In genomic region chr17:62931101-62931500, GRCh38 we compare ENCODE assay signal across 23 cellular contexts.
"Had no signal": no experiment of that assay in that cellular context is flagged by ENCODE, and none has a peak within 500 bp of the region (broad histone marks: within the 10 kb centered on the region; RNA-seq: fewer than 3 reads in every experiment).

No MANE protein-coding gene starts in this region.

- H3K9me3 Mint-ChIP-seq: activated CD4-positive, alpha-beta memory T cell treated with anti-CD3 and anti-CD28 coated beads, Interleukin-2, amount 10 ng/mL, durations not matched to agents 7 days and 5 days; activated CD4-positive, alpha-beta T cell treated with anti-CD3 and anti-CD28 coated beads, Interleukin-2, amount 10 ng/mL, durations not matched to agents 24 days and 14 days; activated naive CD4-positive, alpha-beta T cell treated with anti-CD3 and anti-CD28 coated beads for 36 hours; activated naive CD8-positive, alpha-beta T cell treated with anti-CD3 and anti-CD28 coated beads, Interleukin-2, amount 10 ng/mL, durations not matched to agents 7 days and 5 days; activated T-cell treated with anti-CD3 and anti-CD28 coated beads, Interleukin-2, amount 50 U/mL, for 72 hours; naive thymus-derived CD4-positive, alpha-beta T cell; neural crest cell; stimulated activated effector memory CD8-positive, alpha-beta T cell treated with anti-CD3 and anti-CD28 coated beads, Interleukin-12 subunit alpha, Interleukin-12 subunit beta, amount 100 ng/mL, for 72 hours; stimulated activated naive CD8-positive, alpha-beta T cell treated with anti-CD3 and anti-CD28 coated beads, Interleukin-15, amount 100 ng/mL, for 72 hours had no signal

- H3K4me3 Mint-ChIP-seq: activated CD4-positive, alpha-beta memory T cell treated with anti-CD3 and anti-CD28 coated beads, Interleukin-2, amount 10 ng/mL, durations not matched to agents 7 days and 5 days; activated CD4-positive, alpha-beta T cell treated with anti-CD3 and anti-CD28 coated beads, Interleukin-2, amount 10 ng/mL, durations not matched to agents 24 days and 14 days; activated naive CD4-positive, alpha-beta T cell treated with anti-CD3 and anti-CD28 coated beads for 36 hours; activated naive CD8-positive, alpha-beta T cell treated with anti-CD3 and anti-CD28 coated beads, Interleukin-2, amount 10 ng/mL, durations not matched to agents 7 days and 5 days; activated T-cell treated with anti-CD3 and anti-CD28 coated beads, Interleukin-2, amount 50 U/mL, for 72 hours; naive thymus-derived CD4-positive, alpha-beta T cell; neural crest cell; stimulated activated effector memory CD8-positive, alpha-beta T cell treated with anti-CD3 and anti-CD28 coated beads, Interleukin-12 subunit alpha, Interleukin-12 subunit beta, amount 100 ng/mL, for 72 hours; stimulated activated naive CD8-positive, alpha-beta T cell treated with anti-CD3 and anti-CD28 coated beads, Interleukin-15, amount 100 ng/mL, for 72 hours had no signal

- ATAC-seq: activated T-cell treated with anti-CD3 and anti-CD28 coated beads, Interleukin-2, amount 50 U/mL, for 72 hours; body of pancreas; esophagus mucosa; gastroesophageal sphincter; heart left ventricle; lower lobe of right lung; naive thymus-derived CD4-positive, alpha-beta T cell; right lobe of liver; stimulated activated effector memory CD8-positive, alpha-beta T cell treated with anti-CD3 and anti-CD28 coated beads, Interleukin-12 subunit alpha, Interleukin-12 subunit beta, amount 100 ng/mL, for 72 hours; stimulated activated naive CD8-positive, alpha-beta T cell treated with anti-CD3 and anti-CD28 coated beads, Interleukin-15, amount 100 ng/mL, for 72 hours had no signal

- H3K4me1 Mint-ChIP-seq: activated CD4-positive, alpha-beta memory T cell treated with anti-CD3 and anti-CD28 coated beads, Interleukin-2, amount 10 ng/mL, durations not matched to agents 7 days and 5 days; activated CD4-positive, alpha-beta T cell treated with anti-CD3 and anti-CD28 coated beads, Interleukin-2, amount 10 ng/mL, durations not matched to agents 24 days and 14 days; activated naive CD8-positive, alpha-beta T cell treated with anti-CD3 and anti-CD28 coated beads, Interleukin-2, amount 10 ng/mL, durations not matched to agents 7 days and 5 days; naive thymus-derived CD4-positive, alpha-beta T cell; stimulated activated effector memory CD8-positive, alpha-beta T cell treated with anti-CD3 and anti-CD28 coated beads, Interleukin-12 subunit alpha, Interleukin-12 subunit beta, amount 100 ng/mL, for 72 hours; stimulated activated naive CD8-positive, alpha-beta T cell treated with anti-CD3 and anti-CD28 coated beads, Interleukin-15, amount 100 ng/mL, for 72 hours had no signal

- DNase-seq: activated CD4-positive, alpha-beta memory T cell treated with anti-CD3 and anti-CD28 coated beads, Interleukin-2, amount 10 ng/mL, durations not matched to agents 7 days and 5 days; activated CD4-positive, alpha-beta T cell treated with anti-CD3 and anti-CD28 coated beads, Interleukin-2, amount 10 ng/mL, durations not matched to agents 24 days and 14 days; activated effector memory CD4-positive, alpha-beta T cell treated with Interleukin-2 at 50 U/mL for 16 hours; activated naive CD4-positive, alpha-beta T cell treated with anti-CD3 and anti-CD28 coated beads for 36 hours; activated naive CD8-positive, alpha-beta T cell treated with anti-CD3 and anti-CD28 coated beads, Interleukin-2, amount 10 ng/mL, durations not matched to agents 7 days and 5 days; activated T-cell treated with anti-CD3 and anti-CD28 coated beads, Interleukin-2, amount 50 U/mL, for 72 hours; body of pancreas; caudate nucleus; dermis blood vessel endothelial cell; effector memory CD4-positive, alpha-beta T cell; heart left ventricle; lower lobe of right lung; naive thymus-derived CD4-positive, alpha-beta T cell; occipital lobe; right lobe of liver; small intestine; stimulated activated CD4-positive, alpha-beta T cell treated with anti-CD3 and anti-CD28 coated beads, Interleukin-2, amount 100 ng/mL, for 24 hours; stimulated activated naive CD8-positive, alpha-beta T cell treated with anti-CD3 and anti-CD28 coated beads, Interleukin-15, amount 100 ng/mL, for 72 hours; tibial artery had no signal

- H3K9me3 ChIP-seq: body of pancreas, gastroesophageal sphincter, heart left ventricle, lower lobe of right lung, right lobe of liver, tibial artery had no signal

- H3K27ac Mint-ChIP-seq: activated CD4-positive, alpha-beta memory T cell treated with anti-CD3 and anti-CD28 coated beads, Interleukin-2, amount 10 ng/mL, durations not matched to agents 7 days and 5 days; activated CD4-positive, alpha-beta T cell treated with anti-CD3 and anti-CD28 coated beads, Interleukin-2, amount 10 ng/mL, durations not matched to agents 24 days and 14 days; activated naive CD4-positive, alpha-beta T cell treated with anti-CD3 and anti-CD28 coated beads for 36 hours; activated naive CD8-positive, alpha-beta T cell treated with anti-CD3 and anti-CD28 coated beads, Interleukin-2, amount 10 ng/mL, durations not matched to agents 7 days and 5 days; activated T-cell treated with anti-CD3 and anti-CD28 coated beads, Interleukin-2, amount 50 U/mL, for 72 hours; stimulated activated effector memory CD8-positive, alpha-beta T cell treated with anti-CD3 and anti-CD28 coated beads, Interleukin-12 subunit alpha, Interleukin-12 subunit beta, amount 100 ng/mL, for 72 hours; stimulated activated naive CD8-positive, alpha-beta T cell treated with anti-CD3 and anti-CD28 coated beads, Interleukin-15, amount 100 ng/mL, for 72 hours had no signal

- H3K4me3 ChIP-seq: body of pancreas, gastroesophageal sphincter, heart left ventricle, lower lobe of right lung, right lobe of liver, tibial artery had no signal

- H3K36me3 Mint-ChIP-seq: activated naive CD8-positive, alpha-beta T cell treated with anti-CD3 and anti-CD28 coated beads, Interleukin-2, amount 10 ng/mL, durations not matched to agents 7 days and 5 days; stimulated activated effector memory CD8-positive, alpha-beta T cell treated with anti-CD3 and anti-CD28 coated beads, Interleukin-12 subunit alpha, Interleukin-12 subunit beta, amount 100 ng/mL, for 72 hours had no signal

- H3K27ac ChIP-seq: body of pancreas, gastroesophageal sphincter, heart left ventricle, lower lobe of right lung, right lobe of liver, tibial artery had no signal

- H3K27me3 ChIP-seq: body of pancreas, right lobe of liver had no signal
